ENCODE assay signal across 10 cellular contexts in genomic region chr2:207135801-207136457, GRCh38. TPM values are rescaled to one million over a fixed set of nuclear protein-coding genes. Genes with fewer than 3 reads are reported as not detected.
DNase-seq lines count a peak whose midpoint lies in the region; ATAC-seq, FAIRE-seq and TF ChIP-seq lines count a peak whose summit lies in the region.
"Had no signal": no experiment of that assay in that cellular context is flagged by ENCODE, and none has a peak within 500 bp of the region (broad histone marks: within the 10 kb centered on the region; RNA-seq: fewer than 3 reads in every experiment).

No MANE protein-coding gene starts in this region.

- no peak for FAIRE-seq in urothelium cell line (lab: Jason Lieb, UNC)

- H3K4me1 ChIP-seq in gastroesophageal sphincter (peaks cover 71 to 100% (median 72%) of the 10 kb centered on the region in 3 donors), thymus (ENCODE audit: control insufficient read depth, insufficient read depth, low read length) (peaks cover 54% of the 10 kb centered on the region)

- peaks cover 79% of the 10 kb centered on the region for H3K4me1 Mint-ChIP-seq in activated naive CD4-positive, alpha-beta T cell treated with anti-CD3 and anti-CD28 coated beads, Interleukin-2, amount 10 ng/mL, durations not matched to agents 7 days and 5 days

- WGBS in gastroesophageal sphincter (ENCODE audit: low coverage in 1 of 2), 2 donors = 47 to 54% methylated on average over 9 of the region's 9 CpGs
- WGBS in thymus = 42% methylated on average over 9 of the region's 9 CpGs

- no peaks in the 10 kb centered on the region for H3K27me3 Mint-ChIP-seq in activated naive CD4-positive, alpha-beta T cell treated with anti-CD3 and anti-CD28 coated beads, Interleukin-2, amount 10 ng/mL, durations not matched to agents 7 days and 5 days

- TF ChIP-seq EP300 in gastroesophageal sphincter (IDR thresholded peaks at IDR 0.05) = no peak

- no peaks in the 10 kb centered on the region for H3K9me3 ChIP-seq in gastroesophageal sphincter
- H3K9me3 ChIP-seq in thymus (ENCODE audit: control insufficient read depth) = no peaks in the 10 kb centered on the region
- H3K9me3 ChIP-seq: ovary had no signal

- no peak for TF ChIP-seq POLR2A in gastroesophageal sphincter (IDR thresholded peaks at IDR 0.05)

- peaks cover 86% of the 10 kb centered on the region for H3K36me3 Mint-ChIP-seq in activated naive CD4-positive, alpha-beta T cell treated with anti-CD3 and anti-CD28 coated beads, Interleukin-2, amount 10 ng/mL, durations not matched to agents 7 days and 5 days

- no peaks in the 10 kb centered on the region for H3K9me3 Mint-ChIP-seq in activated naive CD4-positive, alpha-beta T cell treated with anti-CD3 and anti-CD28 coated beads, Interleukin-2, amount 10 ng/mL, durations not matched to agents 7 days and 5 days

- H3K27ac ChIP-seq in gastroesophageal sphincter = peak overlapping the region; percentile 32 to 100 (median 82)
- peak overlapping the region; percentile 42 for H3K27ac ChIP-seq in thymus (ENCODE audit: low read depth)
- H3K27ac ChIP-seq: ovary had no signal

- DNase-seq in activated naive CD4-positive, alpha-beta T cell treated with anti-CD3 and anti-CD28 coated beads, Interleukin-2, amount 10 ng/mL, durations not matched to agents 7 days and 5 days = no peak
- DNase-seq in activated naive CD4-positive, alpha-beta T cell treated with anti-CD3 and anti-CD28 coated beads, Interleukin-2, amount 50 U/mL, for 16 hours = no peak
- DNase-seq in SKM-1 treated with dmso at 0.1 percent for 144 hours (lab: John Stamatoyannopoulos, UW; ENCODE audit: unreplicated experiment) = peak; percentile 67
- no peak for DNase-seq in urothelium cell line (ENCODE audit: low spot score)
- DNase-seq in activated effector memory CD4-positive, alpha-beta T cell treated with Interleukin-2 at 50 U/mL for 16 hours = no peak
- DNase-seq in stimulated activated CD8-positive, alpha-beta memory T cell treated with anti-CD3 and anti-CD28 coated beads, Interleukin-4, amount 100 ng/mL, for 48 hours = no peak
- DNase-seq: NCI-H748 treated with DMSO at 0.1 percent for 48 hours, ovary had no signal

- ATAC-seq in gastroesophageal sphincter = no peak

- H3K27me3 ChIP-seq in gastroesophageal sphincter (no peaks in the 10 kb centered on the region), thymus (ENCODE audit: control insufficient read depth, insufficient read depth) (no peaks in the 10 kb centered on the region)
- H3K27me3 ChIP-seq: ovary had no signal

- H3K27ac Mint-ChIP-seq in activated naive CD4-positive, alpha-beta T cell treated with anti-CD3 and anti-CD28 coated beads, Interleukin-2, amount 10 ng/mL, durations not matched to agents 7 days and 5 days = peak overlapping the region; percentile 75

- TF ChIP-seq CTCF in gastroesophageal sphincter (IDR thresholded peaks at IDR 0.05) = no peak

- no peak overlapping the region for H3K4me3 Mint-ChIP-seq in activated naive CD4-positive, alpha-beta T cell treated with anti-CD3 and anti-CD28 coated beads, Interleukin-2, amount 10 ng/mL, durations not matched to agents 7 days and 5 days

- H3K4me3 ChIP-seq in gastroesophageal sphincter (no peak overlapping the region), thymus (ENCODE audit: low read length) (no peak overlapping the region)
- H3K4me3 ChIP-seq: ovary had no signal

- CTCF ChIA-PET in activated naive CD4-positive, alpha-beta T cell treated with anti-CD3 and anti-CD28 coated beads, Interleukin-2, amount 10 ng/mL, durations not matched to agents 7 days and 5 days (lab: Charles Lee) = no interaction called here

- H3K36me3 ChIP-seq in gastroesophageal sphincter = no peaks in the 10 kb centered on the region
- H3K36me3 ChIP-seq in thymus (ENCODE audit: control insufficient read depth, insufficient read depth) = no peaks in the 10 kb centered on the region
- H3K36me3 ChIP-seq: ovary had no signal

RNA-seq across cellular contexts. Expression of gene KLF7, which starts 29.8 kb away (rescaled TPM):
- 10 to 100 TPM; 30.7 to 59.3 (median 42.1) TPM for total RNA-seq in gastroesophageal sphincter
- 11.0 TPM for polyA plus RNA-seq in thymus
